ENCODE assay signal across 2 cellular contexts in the genomic region with DNA sequence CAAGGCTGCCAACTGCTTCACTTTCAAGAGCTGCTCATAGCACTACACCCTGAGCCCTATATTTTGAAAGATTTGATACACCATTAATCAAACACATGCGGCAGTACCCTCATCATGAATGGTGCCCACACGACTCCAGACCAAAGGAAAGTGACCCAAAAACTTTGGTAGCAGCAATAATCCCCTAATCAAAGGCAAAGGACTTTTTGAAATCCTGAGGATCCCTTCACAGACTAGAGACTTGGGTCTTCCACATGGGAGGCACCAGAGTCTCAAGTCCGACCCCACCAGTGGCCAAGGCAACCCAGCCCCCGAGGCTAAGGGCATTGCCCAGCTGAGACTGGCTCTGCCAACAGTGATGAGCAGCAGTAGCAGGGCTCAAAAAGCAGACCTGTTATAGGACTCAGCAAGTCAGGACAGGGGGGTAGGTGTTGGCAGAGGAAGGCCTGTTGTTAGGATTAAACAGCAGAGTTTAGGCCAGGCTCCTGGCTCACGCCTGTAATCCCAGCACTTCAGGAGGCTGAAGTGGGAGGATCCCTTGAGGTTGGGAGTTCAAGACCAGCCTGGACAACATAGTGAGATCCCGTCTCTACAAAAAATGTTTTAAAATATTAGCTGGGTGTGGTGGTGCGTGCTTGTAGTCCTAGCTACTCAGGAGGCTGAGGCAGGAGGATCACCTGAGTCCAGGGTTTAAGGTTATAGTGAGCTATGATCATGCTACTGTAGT.
TF ChIP-seq lines count a peak whose summit lies in the region.

No MANE protein-coding gene starts in this region.

TF ChIP-seq in IMR-90, 13 proteins besides CTCF, POLR2A, EP300 and RAD21:
- TF ChIP-seq USF2 (IDR thresholded peaks at IDR 0.05; ENCODE audit: low read depth, low read length), result no peak
- TF ChIP-seq CEBPB (IDR thresholded peaks at IDR 0.05; ENCODE audit: low read depth, low read length), result no peak
- no peak for TF ChIP-seq MAFK (IDR thresholded peaks at IDR 0.05; ENCODE audit: low read depth, low read length)
- no peak for TF ChIP-seq CHD1 (IDR thresholded peaks at IDR 0.05; ENCODE audit: low read depth, low read length)
- TF ChIP-seq BHLHE40 (IDR thresholded peaks at IDR 0.05; ENCODE audit: low read depth, low read length), result no peak
- TF ChIP-seq MXI1 (IDR thresholded peaks at IDR 0.05; ENCODE audit: borderline replicate concordance, low read depth, low read length), result no peak
- TF ChIP-seq MAZ (IDR thresholded peaks at IDR 0.05; ENCODE audit: borderline replicate concordance, low read depth, low read length), result no peak
- no peak for TF ChIP-seq NFE2L2 (IDR thresholded peaks at IDR 0.05; ENCODE audit: low read depth, low read length)
- TF ChIP-seq FOS (IDR thresholded peaks at IDR 0.05; ENCODE audit: low read depth, low read length), result no peak
- TF ChIP-seq RFX5 (IDR thresholded peaks at IDR 0.05; ENCODE audit: low read depth, low read length), result no peak
- TF ChIP-seq RCOR1 (IDR thresholded peaks at IDR 0.05; ENCODE audit: insufficient replicate concordance, low read length), result no peak
- no peak for TF ChIP-seq ELK1 (IDR thresholded peaks at IDR 0.05; ENCODE audit: borderline replicate concordance, low read depth, low read length)
- no peak for TF ChIP-seq SMC3 (IDR thresholded peaks at IDR 0.05; ENCODE audit: low read depth, low read length)
TF ChIP-seq in IMR-90: peak in this region for 0.

TF ChIP-seq in HEK293T, 16 proteins besides CTCF, POLR2A, EP300 and RAD21:
- TF ChIP-seq ZNF384 (IDR thresholded peaks at IDR 0.05) (no peak), FOXA1 (IDR thresholded peaks at IDR 0.05) (no peak), BHLHE40 (IDR thresholded peaks at IDR 0.05; ENCODE audit: borderline replicate concordance) (no peak), L3MBTL2 (conservative IDR thresholded peaks at IDR 0.05) (no peak), FOXM1 (IDR thresholded peaks at IDR 0.05; ENCODE audit: borderline replicate concordance) (no peak), ARNT (IDR thresholded peaks at IDR 0.05) (no peak), ELF4 (IDR thresholded peaks at IDR 0.05) (no peak), FOXK2 (IDR thresholded peaks at IDR 0.05) (no peak), TARDBP (IDR thresholded peaks at IDR 0.05) (no peak)
- TF ChIP-seq, protein P1, sequence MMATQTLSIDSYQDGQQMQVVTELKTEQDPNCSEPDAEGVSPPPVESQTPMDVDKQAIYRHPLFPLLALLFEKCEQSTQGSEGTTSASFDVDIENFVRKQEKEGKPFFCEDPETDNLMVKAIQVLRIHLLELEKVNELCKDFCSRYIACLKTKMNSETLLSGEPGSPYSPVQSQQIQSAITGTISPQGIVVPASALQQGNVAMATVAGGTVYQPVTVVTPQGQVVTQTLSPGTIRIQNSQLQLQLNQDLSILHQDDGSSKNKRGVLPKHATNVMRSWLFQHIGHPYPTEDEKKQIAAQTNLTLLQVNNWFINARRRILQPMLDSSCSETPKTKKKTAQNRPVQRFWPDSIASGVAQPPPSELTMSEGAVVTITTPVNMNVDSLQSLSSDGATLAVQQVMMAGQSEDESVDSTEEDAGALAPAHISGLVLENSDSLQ (IDR thresholded peaks at IDR 0.05), result no peak
